25 cellular contexts compared by ENCODE assay signal in genomic region chr4:188680004-188680666, GRCh38.
DNase-seq lines count a peak whose midpoint lies in the region; ATAC-seq, FAIRE-seq and TF ChIP-seq lines count a peak whose summit lies in the region.
"Had no signal": no experiment of that assay in that cellular context is flagged by ENCODE, and none has a peak within 500 bp of the region (broad histone marks: within the 10 kb centered on the region; RNA-seq: fewer than 3 reads in every experiment).

No MANE protein-coding gene starts in this region.

- H3K56ac ChIP-seq in IMR-90 (ENCODE audit: extremely low read depth, insufficient read depth, low read length) (no peak overlapping the region), H1 (replicated peaks; ENCODE audit: insufficient read length, low read depth, low read length) (no peak overlapping the region)

- no peak for TF ChIP-seq CTCF in IMR-90 (conservative IDR thresholded peaks at IDR 0.05; ENCODE audit: low read depth, low read length)
- TF ChIP-seq CTCF in H1 (IDR thresholded peaks at IDR 0.05; ENCODE audit: control extremely low read depth in 1 of 3, insufficient read depth in 1 of 3, low read depth in 1 of 3, low read length in 3 of 3): no peak
- TF ChIP-seq CTCF in osteoblast (IDR thresholded peaks at IDR 0.05; ENCODE audit: extremely low read depth, low read depth, low read length): no peak

- dilution Hi-C loops in IMR-90 (cut with HindIII; ENCODE audit: low sequenced_read_pairs, unreplicated experiment): no loop called here

- H2AK9ac ChIP-seq in IMR-90 (replicated peaks; ENCODE audit: low read depth, low read length, poor library complexity): no peak overlapping the region

- POLR2A ChIA-PET in IMR-90 (lab: Charles Lee; ENCODE audit: unreplicated experiment) (no interaction called here), H1 (lab: Charles Lee; ENCODE audit: partially characterized antibody) (no interaction called here)

- no peak for ATAC-seq in IMR-90 (ENCODE audit: low read depth)
- ATAC-seq in T-helper 17 cell: no peak
- ATAC-seq: K562, T-cell had no signal

- H3K23me2 ChIP-seq in H1 (ENCODE audit: low read depth, low read length): no peaks in the 10 kb centered on the region

- H2BK15ac ChIP-seq in IMR-90 (ENCODE audit: low read depth, low read length): no peak overlapping the region
- no peak overlapping the region for H2BK15ac ChIP-seq in H1 (ENCODE audit: low read length)

- H4K5ac ChIP-seq in IMR-90 (ENCODE audit: low read depth, low read length) (no peak overlapping the region), H1 (ENCODE audit: insufficient read length, low read depth, low read length) (no peak overlapping the region)

- H3K4me2 ChIP-seq in IMR-90 (ENCODE audit: low read depth, low read length) (peak overlapping the region; percentile 33), H1 (ENCODE audit: insufficient read depth in 1 of 2, low read depth in 2 of 2, low read length in 2 of 2) (peak overlapping the region; percentile 20 to 31; a peak in 1 of 4 replicates), osteoblast (ENCODE audit: insufficient read depth, low read length) (no peak overlapping the region)

- no peaks in the 10 kb centered on the region for H3K27me3 Mint-ChIP-seq in T-helper 17 cell
- H3K27me3 Mint-ChIP-seq: T-cell had no signal

- no peak for TF ChIP-seq RAD21 in IMR-90 (IDR thresholded peaks at IDR 0.05; ENCODE audit: low read length)
- no peak for TF ChIP-seq RAD21 in H1 (IDR thresholded peaks at IDR 0.05 in 1 of 2, conservative IDR thresholded peaks at IDR 0.05 in 1 of 2; ENCODE audit: low read depth in 2 of 2, low read length in 2 of 2)

- no peak for TF ChIP-seq POLR2A in IMR-90 (IDR thresholded peaks at IDR 0.05; ENCODE audit: low read depth, low read length)
- TF ChIP-seq POLR2A in H1 (IDR thresholded peaks at IDR 0.05; ENCODE audit: control extremely low read depth in 1 of 2, low read depth in 2 of 2, low read length in 2 of 2): 0 out of 3 replicates have a peak, but pooled peaks of 1 of the 2 experiments have one; percentile 22

- H3K36me3 ChIP-seq in IMR-90 (ENCODE audit: control insufficient read depth, insufficient read depth, low read length): no peaks in the 10 kb centered on the region
- no peaks in the 10 kb centered on the region for H3K36me3 ChIP-seq in H1 (ENCODE audit: control insufficient read depth in 2 of 4, insufficient read depth in 4 of 4, low read length in 3 of 4)
- H3K36me3 ChIP-seq in osteoblast (ENCODE audit: insufficient read depth, low read length): no peaks in the 10 kb centered on the region
- H3K36me3 ChIP-seq: BE2C, MG63 had no signal

- H4K8ac ChIP-seq in IMR-90 (ENCODE audit: low read depth in 2 of 2, low read length in 2 of 2) (peak overlapping the region in 1 of 2 experiments; percentile 30; a peak in 1 of 4 replicates), H1 (ENCODE audit: extremely low read depth, insufficient read depth, low read length) (no peak overlapping the region; the same call in 1 of the 2 replicates)

- H3K79me2 ChIP-seq in H1 (ENCODE audit: control insufficient read depth in 1 of 2, insufficient read depth in 2 of 2, low read length in 2 of 2): no peaks in the 10 kb centered on the region
- H3K79me2 ChIP-seq in osteoblast (ENCODE audit: insufficient read depth, low read length): no peaks in the 10 kb centered on the region

- in situ Hi-C loops in IMR-90 (cut with MboI; ENCODE audit: low sequenced_read_pairs): no loop called here

- intact Hi-C loops in IMR-90 (cut with micrococcal nuclease): no loop called here

- no peak overlapping the region for H3K4ac ChIP-seq in IMR-90 (ENCODE audit: low read depth, low read length)
- no peak overlapping the region for H3K4ac ChIP-seq in H1 (replicated peaks; ENCODE audit: insufficient read length, low read depth, low read length)

- H2BK12ac ChIP-seq in H1 (ENCODE audit: low read depth, low read length): no peak overlapping the region

- H3K27ac ChIP-seq in IMR-90 (ENCODE audit: insufficient read depth, low read length): no peak overlapping the region
- H3K27ac ChIP-seq in H1 (ENCODE audit: low read depth, low read length): no peak overlapping the region
- no peak overlapping the region for H3K27ac ChIP-seq in osteoblast (ENCODE audit: low read depth, low read length)
- H3K27ac ChIP-seq: RWPE1, SK-N-MC had no signal

- peak; percentile 10 for DNase-seq in Ammon's horn (ENCODE audit: low spot score)
- no peak for DNase-seq in IMR-90
- DNase-seq in H1 (ENCODE audit: low read depth in 1 of 2, low spot score in 2 of 2): no peak
- no peak for DNase-seq in osteoblast (ENCODE audit: insufficient read length, low spot score, missing footprints)
- no peak for DNase-seq in islet precursor cell
- DNase-seq in T-helper 17 cell: no peak
- no peak for DNase-seq in NCI-H128 (lab: John Stamatoyannopoulos, UW; ENCODE audit: unreplicated experiment)
- DNase-seq: BE2C, DND-41, MG63, NCI-H1417 treated with DMSO at 0.1 percent for 48 hours, NCI-H187, NCI-H446 treated with DMSO at 0.1 percent for 48 hours, NCI-H526 treated with DMSO at 0.1 percent for 48 hours, SHP77 treated with DMSO at 0.1 percent for 48 hours, T-cell had no signal

- no peaks in the 10 kb centered on the region for H3K4me1 ChIP-seq in IMR-90 (ENCODE audit: control insufficient read depth, insufficient read depth, low read length)
- peaks cover 0 to 6% (median 5%) of the 10 kb centered on the region in 4 experiments; a peak in 4 of 7 replicates for H3K4me1 ChIP-seq in H1 (replicated peaks in 1 of 4; ENCODE audit: control insufficient read depth in 3 of 4, insufficient read depth in 4 of 4, low read length in 3 of 4)
- no peaks in the 10 kb centered on the region for H3K4me1 ChIP-seq in osteoblast (ENCODE audit: insufficient read depth, low read length)
- H3K4me1 ChIP-seq: BE2C had no signal

- H3K4me3 Mint-ChIP-seq in T-helper 17 cell: no peak overlapping the region
- H3K4me3 Mint-ChIP-seq: T-cell had no signal

- no peak for FAIRE-seq in H1 (lab: Jason Lieb, UNC)
- FAIRE-seq: A204.1, D721Med, G401.6, GM12892, GM18507, H54, K562 had no signal

- no TSS peak for BruUV-seq in IMR-90 (replicated peaks; lab: Mats Ljungman, UMichigan)

- peak overlapping the region; percentile 41; the same call in 1 of the 2 replicates for H2BK20ac ChIP-seq in IMR-90 (ENCODE audit: low read depth, low read length)
- no peak overlapping the region for H2BK20ac ChIP-seq in H1 (ENCODE audit: low read length)

- no peaks in the 10 kb centered on the region for H3K36me3 Mint-ChIP-seq in T-helper 17 cell (ENCODE audit: low read depth)
- H3K36me3 Mint-ChIP-seq: T-cell had no signal

- H2BK120ac ChIP-seq in IMR-90 (ENCODE audit: low read depth, low read length) (no peak overlapping the region), H1 (replicated peaks; ENCODE audit: low read depth, low read length) (no peak overlapping the region)

- H3K9me1 ChIP-seq in IMR-90 (ENCODE audit: insufficient read depth, low read length): no peaks in the 10 kb centered on the region

- TF ChIP-seq EP300 in H1 (IDR thresholded peaks at IDR 0.05; ENCODE audit: borderline replicate concordance in 1 of 2, low read depth in 2 of 2, low read length in 2 of 2): no peak

- H4K20me1 ChIP-seq in IMR-90 (ENCODE audit: insufficient read depth, low read length) (no peaks in the 10 kb centered on the region), H1 (replicated peaks in 1 of 2; ENCODE audit: control insufficient read depth in 1 of 2, insufficient read depth in 2 of 2, low read length in 2 of 2) (no peaks in the 10 kb centered on the region), osteoblast (ENCODE audit: insufficient read depth, low read length) (no peaks in the 10 kb centered on the region)

- no peak overlapping the region for H3K9ac ChIP-seq in IMR-90 (ENCODE audit: low read depth, low read length)
- no peak overlapping the region for H3K9ac ChIP-seq in H1 (replicated peaks in 1 of 4; ENCODE audit: extremely low read depth in 1 of 4, low read depth in 3 of 4, low read length in 3 of 4)

- H4K91ac ChIP-seq in IMR-90 (ENCODE audit: insufficient read depth, low read depth, low read length) (no peak overlapping the region), H1 (replicated peaks; ENCODE audit: insufficient read length, low read length) (no peak overlapping the region)

- WGBS in IMR-90 (ENCODE audit: extremely low coverage in 2 of 2, insufficient read length in 1 of 2), 2 experiments: 20% methylated on average over 1 of the region's 12 CpGs; no CpG with 5 or more reads in 1 of the 2 experiments
- WGBS in H1 (ENCODE audit: extremely low coverage in 1 of 2, insufficient coverage in 1 of 2, insufficient read length in 1 of 2, insufficient replicate concordance in 2 of 2, low coverage in 1 of 2, low lambda C conversion rate in 2 of 2, missing lambda C conversion rate in 1 of 2), 2 experiments: 79% methylated on average over 12 of the region's 12 CpGs; no CpG with 5 or more reads in 1 of the 2 experiments

- H3K79me1 ChIP-seq in IMR-90 (ENCODE audit: low read depth in 1 of 2, low read length in 2 of 2): no peaks in the 10 kb centered on the region
- no peaks in the 10 kb centered on the region for H3K79me1 ChIP-seq in H1 (ENCODE audit: low read depth, low read length)

- no peak overlapping the region for H3K18ac ChIP-seq in IMR-90 (ENCODE audit: low read depth, low read length)
- no peak overlapping the region; the same call in 1 of the 2 replicates for H3K18ac ChIP-seq in H1 (ENCODE audit: extremely low read depth, low read length)

- CTCF ChIA-PET in IMR-90 (lab: Yijun Ruan, JAX) (interaction anchor here (0.6 kb wide), 1 partner anchor 1657 kb away, joined by 3 read pairs; no protein-coding TSS in a partner anchor), H1 (lab: Charles Lee; ENCODE audit: partially characterized antibody) (no interaction called here)

- no peak overlapping the region for H2AK5ac ChIP-seq in IMR-90 (ENCODE audit: low read depth, low read length)
- H2AK5ac ChIP-seq in H1 (ENCODE audit: low read depth, low read length): no peak overlapping the region

- H3K4me1 Mint-ChIP-seq in T-helper 17 cell: no peaks in the 10 kb centered on the region
- H3K4me1 Mint-ChIP-seq: T-cell had no signal

- H2BK5ac ChIP-seq in IMR-90 (ENCODE audit: low read depth, low read length, poor library complexity, severe bottlenecking) (no peak overlapping the region), H1 (ENCODE audit: low read depth, low read length) (no peak overlapping the region)

- H3K27me3 ChIP-seq in IMR-90 (ENCODE audit: control insufficient read depth, insufficient read depth, low read length) (no peaks in the 10 kb centered on the region), H1 (replicated peaks in 1 of 4; ENCODE audit: control insufficient read depth in 3 of 4, extremely low read depth in 1 of 4, insufficient read depth in 3 of 4, low read length in 3 of 4) (no peaks in the 10 kb centered on the region), osteoblast (ENCODE audit: insufficient read depth, low read length) (no peaks in the 10 kb centered on the region)
- H3K27me3 ChIP-seq: BE2C, MG63 had no signal

- no peak overlapping the region for H3K27ac Mint-ChIP-seq in T-helper 17 cell
- H3K27ac Mint-ChIP-seq: T-cell had no signal

- H3K23ac ChIP-seq in IMR-90 (ENCODE audit: low read depth, low read length): no peak overlapping the region
- no peak overlapping the region for H3K23ac ChIP-seq in H1 (ENCODE audit: insufficient read length)

- peak overlapping the region; percentile 28; the same call in 1 of the 2 replicates for H3K14ac ChIP-seq in IMR-90 (replicated peaks; ENCODE audit: low read depth, low read length)
- no peak overlapping the region for H3K14ac ChIP-seq in H1 (ENCODE audit: insufficient read length)

- no peak overlapping the region for H3K4me3 ChIP-seq in IMR-90 (ENCODE audit: insufficient read depth, low read depth, low read length)
- no peak overlapping the region for H3K4me3 ChIP-seq in H1 (ENCODE audit: extremely low read depth in 1 of 4, insufficient read depth in 2 of 4, low read depth in 3 of 4, low read length in 4 of 4)
- H3K4me3 ChIP-seq in osteoblast (ENCODE audit: insufficient read depth, low read length): no peak overlapping the region
- H3K4me3 ChIP-seq: K562, MG63, SK-N-MC had no signal

- H2AFZ ChIP-seq in IMR-90 (replicated peaks; ENCODE audit: low read length, poor library complexity): peak overlapping the region; percentile 81
- H2AFZ ChIP-seq in H1 (ENCODE audit: low read length): peak overlapping the region; percentile 86; the same call in 1 of the 2 replicates
- H2AFZ ChIP-seq in osteoblast (ENCODE audit: low read length): peak overlapping the region; percentile 56

- H3K9me3 ChIP-seq in IMR-90 (ENCODE audit: control insufficient read depth, insufficient read depth, low read length) (peaks cover 2% of the 10 kb centered on the region; the same call in 1 of the 2 replicates), H1 (ENCODE audit: insufficient read depth in 2 of 2, low read depth in 1 of 2, low read length in 1 of 2) (no peaks in the 10 kb centered on the region), osteoblast (ENCODE audit: low read depth, low read length) (no peaks in the 10 kb centered on the region), T-helper 17 cell (ENCODE audit: control insufficient read depth, low read length, poor library complexity, severe bottlenecking) (no peaks in the 10 kb centered on the region)
- H3K9me3 ChIP-seq: BE2C, MG63 had no signal
